10 cellular contexts compared by ENCODE assay signal in genomic region chr6:136037885-136038460, GRCh38.
DNase-seq lines count a peak whose midpoint lies in the region; ATAC-seq and TF ChIP-seq lines count a peak whose summit lies in the region.
"Had no signal": no experiment of that assay in that cellular context is flagged by ENCODE, and none has a peak within 500 bp of the region (broad histone marks: within the 10 kb centered on the region; RNA-seq: fewer than 3 reads in every experiment).

No MANE protein-coding gene starts in this region.

- H3K4me3 ChIP-seq in lung = peak overlapping the region; percentile 16
- H3K4me3 ChIP-seq in thoracic aorta = peak overlapping the region; percentile 35
- H3K4me3 ChIP-seq: BLaER1 had no signal

- H3K9me3 Mint-ChIP-seq in dendritic cell treated with granulocyte-macrophage colony-stimulating factor and Interleukin-4, amounts not matched to agents 40 ng/mL and 50 ng/mL, for 4 days = no peaks in the 10 kb centered on the region

- peaks cover 37% of the 10 kb centered on the region for H3K4me1 Mint-ChIP-seq in dendritic cell treated with granulocyte-macrophage colony-stimulating factor and Interleukin-4, amounts not matched to agents 40 ng/mL and 50 ng/mL, for 4 days (ENCODE audit: low read depth)

- H3K27ac ChIP-seq in lung (ENCODE audit: low read depth in 1 of 2, low read length in 1 of 2) (peak overlapping the region; percentile 26 to 93), thoracic aorta (peak overlapping the region in 1 of 2 donors; percentile 7)
- H3K27ac ChIP-seq: BLaER1 had no signal

- H3K4me3 Mint-ChIP-seq in dendritic cell treated with granulocyte-macrophage colony-stimulating factor and Interleukin-4, amounts not matched to agents 40 ng/mL and 50 ng/mL, for 4 days = no peak overlapping the region

- TF ChIP-seq CTCF in lung (IDR thresholded peaks at IDR 0.05; ENCODE audit: control extremely low read depth, extremely low read depth) (no peak), thoracic aorta (IDR thresholded peaks at IDR 0.05) (no peak)

- H3K9me3 ChIP-seq in lung (ENCODE audit: control insufficient read depth in 2 of 2, insufficient read depth in 1 of 2, low read length in 1 of 2) (no peaks in the 10 kb centered on the region), thoracic aorta (no peaks in the 10 kb centered on the region)
- H3K9me3 ChIP-seq: BLaER1 had no signal

- no peaks in the 10 kb centered on the region for H3K36me3 ChIP-seq in lung (ENCODE audit: control insufficient read depth in 2 of 2, insufficient read depth in 2 of 2, low read length in 2 of 2)
- H3K36me3 ChIP-seq in thoracic aorta = no peaks in the 10 kb centered on the region
- H3K36me3 ChIP-seq: BLaER1 had no signal

- H3K27ac Mint-ChIP-seq in dendritic cell treated with granulocyte-macrophage colony-stimulating factor and Interleukin-4, amounts not matched to agents 40 ng/mL and 50 ng/mL, for 4 days = peak overlapping the region; percentile 8

- WGBS in lung, 2 donors = 28 to 29% methylated on average over 12 of the region's 12 CpGs

- intact Hi-C loops in dendritic cell treated with granulocyte-macrophage colony-stimulating factor and Interleukin-4, amounts not matched to agents 40 ng/mL and 50 ng/mL, for 4 days (cut with micrococcal nuclease) = loop anchor here (10.0 kb wide), 1 partner anchor 187 kb away; no protein-coding TSS in a partner anchor

- H3K27me3 Mint-ChIP-seq in dendritic cell treated with granulocyte-macrophage colony-stimulating factor and Interleukin-4, amounts not matched to agents 40 ng/mL and 50 ng/mL, for 4 days = no peaks in the 10 kb centered on the region

- H3K27me3 ChIP-seq in lung (ENCODE audit: control insufficient read depth, insufficient read depth) = no peaks in the 10 kb centered on the region
- no peaks in the 10 kb centered on the region for H3K27me3 ChIP-seq in thoracic aorta (replicated peaks; ENCODE audit: insufficient read depth)
- H3K27me3 ChIP-seq: BLaER1 had no signal

- ATAC-seq in lung (ENCODE audit: insufficient read depth, low FRiP score) (no peak), thoracic aorta (ENCODE audit: insufficient number of reproducible peaks, low FRiP score, low read depth) (no peak), GM18520 (IDR thresholded peaks at IDR 0.05; ENCODE audit: unreplicated experiment) (no peak)

- H3K4me1 ChIP-seq in lung (ENCODE audit: control insufficient read depth in 2 of 2, insufficient read depth in 2 of 2, low read length in 2 of 2) (peaks cover 10 to 15% of the 10 kb centered on the region in 2 donors), thoracic aorta (ENCODE audit: control insufficient read depth in 1 of 2, low read depth in 2 of 2) (peaks cover 11 to 28% of the 10 kb centered on the region in 2 donors)

- no peaks in the 10 kb centered on the region for H3K36me3 Mint-ChIP-seq in dendritic cell treated with granulocyte-macrophage colony-stimulating factor and Interleukin-4, amounts not matched to agents 40 ng/mL and 50 ng/mL, for 4 days (ENCODE audit: low read depth)

- DNase-seq in DMS79 treated with DMSO at 0.1 percent for 48 hours (lab: John Stamatoyannopoulos, UW) (peak; percentile 54), DMS79 (lab: John Stamatoyannopoulos, UW) (no peak), lung (ENCODE audit: low spot score) (no peak), thoracic aorta (ENCODE audit: low spot score) (no peak), occipital lobe (lab: John Stamatoyannopoulos, UW) (no peak), cortex of kidney (lab: John Stamatoyannopoulos, UW) (no peak)
- DNase-seq: effector memory CD4-positive, alpha-beta T cell had no signal
